ENCODE assay signal across 8 cellular contexts in the genomic region with DNA sequence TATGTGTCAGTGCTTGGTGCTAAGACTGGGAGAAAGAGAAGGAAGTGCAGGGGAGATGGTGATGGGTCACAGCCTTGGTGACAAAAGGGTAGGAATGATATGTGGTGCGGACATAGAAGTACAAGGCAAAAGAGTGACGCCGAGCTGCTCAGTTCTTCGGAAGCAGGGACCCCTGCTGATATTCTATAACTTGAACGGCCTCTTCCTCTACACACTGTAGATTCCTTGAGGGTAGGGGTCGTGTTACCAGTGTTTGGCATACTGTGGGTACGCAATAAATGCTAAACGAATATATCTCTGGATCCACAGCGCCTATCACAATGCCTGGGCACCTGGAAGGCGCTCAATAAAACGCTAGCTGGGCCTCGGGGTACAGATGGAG.
DNase-seq lines count a peak whose midpoint lies in the region; ATAC-seq and TF ChIP-seq lines count a peak whose summit lies in the region.

No MANE protein-coding gene starts in this region.

- peak overlapping the region; percentile 57 for H3K4me3 ChIP-seq in HL-60 (replicated peaks; ENCODE audit: insufficient read depth, low read length)

- H3K27ac ChIP-seq in HL-60 (replicated peaks) (peak overlapping the region; percentile 72), caudate nucleus (ENCODE audit: low read depth, low read length) (peak overlapping the region; percentile 89)

- TF ChIP-seq CTCF in HL-60 (IDR thresholded peaks at IDR 0.05; ENCODE audit: insufficient read depth, low read length), result no peak

- H3K27me3 ChIP-seq in HL-60 (ENCODE audit: insufficient read depth, poor library complexity, severe bottlenecking), result no peaks in the 10 kb centered on the region

- peak; percentile 9 for DNase-seq in AG08395 (ENCODE audit: low spot score)
- peak in 1 of 2 experiments; percentile 10 for DNase-seq in HL-60 (ENCODE audit: low read depth in 1 of 2, low spot score in 1 of 2)
- peak in 2 of 61 donors; percentile 21 to 41 for DNase-seq in caudate nucleus (lab: John Stamatoyannopoulos, UW)
- peak; percentile 1 for DNase-seq in midbrain (lab: John Stamatoyannopoulos, UW)
- DNase-seq in NCI-H187 (lab: John Stamatoyannopoulos, UW), result no peak
- no peak for DNase-seq in retina

- no peak for ATAC-seq in HG02759 (IDR thresholded peaks at IDR 0.05; ENCODE audit: unreplicated experiment)
- ATAC-seq in GM18868 (IDR thresholded peaks at IDR 0.05; ENCODE audit: unreplicated experiment), result no peak

Comparison
In these comparisons a context has a peak if more than half of its experiments do, and no peak if none do; other contexts are left out.
1. DNase-seq: peak in AG08395 (single experiment) and midbrain (single experiment); none in NCI-H187 (0 of 2) and retina (single experiment).